9 cellular contexts compared by ENCODE assay signal in genomic region chr9:12819436-12820185, GRCh38. TPM values are rescaled to one million over a fixed set of nuclear protein-coding genes. Genes with fewer than 3 reads are reported as not detected.
DNase-seq lines count a peak whose midpoint lies in the region; ATAC-seq, FAIRE-seq and TF ChIP-seq lines count a peak whose summit lies in the region.
"Had no signal": no experiment of that assay in that cellular context is flagged by ENCODE, and none has a peak within 500 bp of the region (broad histone marks: within the 10 kb centered on the region; RNA-seq: fewer than 3 reads in every experiment).

No MANE protein-coding gene starts in this region.

- no peaks in the 10 kb centered on the region for H3K27me3 Mint-ChIP-seq in natural killer cell treated with Interleukin-12 subunit alpha and Interleukin-12 subunit beta and Interleukin-15 and Interleukin-18, amount 100 ng/mL, for 72 hours
- H3K27me3 Mint-ChIP-seq: activated naive CD4-positive, alpha-beta T cell treated with anti-CD3 and anti-CD28 coated beads, Interleukin-2, amount 50 U/mL, for 24 hours had no signal

- no peaks in the 10 kb centered on the region for H3K27me3 ChIP-seq in AG04450 (ENCODE audit: control insufficient read depth, insufficient read depth, low read length)

- POLR2A ChIA-PET in AG04450 (lab: Yijun Ruan, JAX): no interaction called here

- H3K4me1 Mint-ChIP-seq in natural killer cell treated with Interleukin-12 subunit alpha and Interleukin-12 subunit beta and Interleukin-15 and Interleukin-18, amount 100 ng/mL, for 72 hours (ENCODE audit: low read depth in 2 of 2): no peaks in the 10 kb centered on the region
- H3K4me1 Mint-ChIP-seq: activated naive CD4-positive, alpha-beta T cell treated with anti-CD3 and anti-CD28 coated beads, Interleukin-2, amount 50 U/mL, for 24 hours had no signal

- H3K27ac ChIP-seq in AG04450 (ENCODE audit: low read depth, low read length): no peak overlapping the region

- no peak for ATAC-seq in GM21723 (IDR thresholded peaks at IDR 0.05; ENCODE audit: unreplicated experiment)
- no peak for ATAC-seq in natural killer cell treated with Interleukin-12 subunit alpha and Interleukin-12 subunit beta and Interleukin-15 and Interleukin-18, amount 100 ng/mL, for 72 hours

- CTCF ChIA-PET in AG04450 (lab: Charles Lee): interaction anchor here (0.5 to 1.9 kb wide), 3 partner anchors 9 to 96 kb away, joined by 3 to 12 read pairs (median 6); no protein-coding TSS in a partner anchor

- no peaks in the 10 kb centered on the region for H3K9me3 ChIP-seq in AG04450 (ENCODE audit: control insufficient read depth, insufficient read depth, low read length)

- peak; percentile 44 for TF ChIP-seq CTCF in AG04450 (IDR thresholded peaks at IDR 0.05; ENCODE audit: low read depth, low read length)
- TF ChIP-seq CTCF in GM20000 (IDR thresholded peaks at IDR 0.05; ENCODE audit: extremely low read depth, missing control alignments): peak; percentile 58
- TF ChIP-seq CTCF in fibroblast of mammary gland (conservative IDR thresholded peaks at IDR 0.05; ENCODE audit: control insufficient read depth, insufficient read depth, low read depth, low read length): peak; percentile 52

- peaks cover 7% of the 10 kb centered on the region for H3K9me3 Mint-ChIP-seq in natural killer cell treated with Interleukin-12 subunit alpha and Interleukin-12 subunit beta and Interleukin-15 and Interleukin-18, amount 100 ng/mL, for 72 hours
- H3K9me3 Mint-ChIP-seq: activated naive CD4-positive, alpha-beta T cell treated with anti-CD3 and anti-CD28 coated beads, Interleukin-2, amount 50 U/mL, for 24 hours had no signal

- no peaks in the 10 kb centered on the region for H3K36me3 Mint-ChIP-seq in natural killer cell treated with Interleukin-12 subunit alpha and Interleukin-12 subunit beta and Interleukin-15 and Interleukin-18, amount 100 ng/mL, for 72 hours
- H3K36me3 Mint-ChIP-seq: activated naive CD4-positive, alpha-beta T cell treated with anti-CD3 and anti-CD28 coated beads, Interleukin-2, amount 50 U/mL, for 24 hours had no signal

- no peak overlapping the region for H3K4me3 ChIP-seq in AG04450 (ENCODE audit: low read depth, low read length)
- no peak overlapping the region for H3K4me3 ChIP-seq in fibroblast of mammary gland (ENCODE audit: control insufficient read depth, low read depth, low read length)

- H3K4me3 Mint-ChIP-seq in natural killer cell treated with Interleukin-12 subunit alpha and Interleukin-12 subunit beta and Interleukin-15 and Interleukin-18, amount 100 ng/mL, for 72 hours: no peak overlapping the region
- H3K4me3 Mint-ChIP-seq: activated naive CD4-positive, alpha-beta T cell treated with anti-CD3 and anti-CD28 coated beads, Interleukin-2, amount 50 U/mL, for 24 hours had no signal

- DNase-seq in AG04450 (ENCODE audit: low read depth, low spot score) (no peak), GM20000 (ENCODE audit: low spot score) (peak; percentile 18), NCI-H69 (lab: John Stamatoyannopoulos, UW) (peak; percentile 69), fibroblast of mammary gland (ENCODE audit: low read depth) (peak; percentile 69), pons (ENCODE audit: low spot score) (no peak), HTR-8/SVneo (ENCODE audit: insufficient read length, low spot score) (no peak)
- no peak for DNase-seq in natural killer cell treated with Interleukin-12 subunit alpha and Interleukin-12 subunit beta and Interleukin-15 and Interleukin-18, amount 100 ng/mL, for 72 hours (ENCODE audit: low spot score)

- FAIRE-seq in HTR-8/SVneo (lab: Jason Lieb, UNC): no peak

- H3K27ac Mint-ChIP-seq in natural killer cell treated with Interleukin-12 subunit alpha and Interleukin-12 subunit beta and Interleukin-15 and Interleukin-18, amount 100 ng/mL, for 72 hours: no peak overlapping the region
- H3K27ac Mint-ChIP-seq: activated naive CD4-positive, alpha-beta T cell treated with anti-CD3 and anti-CD28 coated beads, Interleukin-2, amount 50 U/mL, for 24 hours had no signal

RNA-seq across cellular contexts. Expression of gene LURAP1L, which starts 44.8 kb away (rescaled TPM):
- 40.8 and 51.4 TPM in 2 replicates for polyA plus RNA-seq in AG04450 (2011; rRNA removed)
- polyA minus RNA-seq in AG04450 (2011; rRNA and poly(A)+ RNA removed): 80.2 and 81.8 TPM in 2 replicates
- total RNA-seq in natural killer cell treated with Interleukin-12 subunit alpha and Interleukin-12 subunit beta and Interleukin-15 and Interleukin-18, amount 100 ng/mL, for 72 hours: not detected

Comparison
In these comparisons a context has a peak if more than half of its experiments do, and no peak if none do; other contexts are left out.
1. DNase-seq: peak in GM20000 (single experiment), NCI-H69 (single experiment) and fibroblast of mammary gland (single experiment); none in AG04450 (single experiment), pons (single experiment), natural killer cell treated with Interleukin-12 subunit alpha and Interleukin-12 subunit beta and Interleukin-15 and Interleukin-18, amount 100 ng/mL, for 72 hours (single experiment) and HTR-8/SVneo (single experiment).
2. Peak in every context shown above with its lines, with median percentiles within 50 percentile points of each other: CTCF ChIP-seq.